Comparison of ENCODE assay signal across 15 cellular contexts in genomic region chr5:64865662-64866061, GRCh38.
A peak's percentile ranks its signal among the peaks of the same experiment; 100 is the strongest.
DNase-seq lines count a peak whose midpoint lies in the region; ATAC-seq and TF ChIP-seq lines count a peak whose summit lies in the region.
"Had no signal": no experiment of that assay in that cellular context is flagged by ENCODE, and none has a peak within 500 bp of the region (broad histone marks: within the 10 kb centered on the region; RNA-seq: fewer than 3 reads in every experiment).

No MANE protein-coding gene starts in this region.

- H2BK120ac ChIP-seq in IMR-90 (ENCODE audit: low read depth, low read length) (no peak overlapping the region), trophoblast cell (ENCODE audit: insufficient read depth, low read length, poor library complexity) (no peak overlapping the region)

- BruUV-seq in IMR-90 (replicated peaks; lab: Mats Ljungman, UMichigan), result no TSS peak

- peaks cover 0 to 4% of the 10 kb centered on the region in 2 experiments; a peak in 1 of 4 replicates for H3K79me1 ChIP-seq in IMR-90 (ENCODE audit: low read depth in 1 of 2, low read length in 2 of 2)
- no peaks in the 10 kb centered on the region for H3K79me1 ChIP-seq in trophoblast cell (ENCODE audit: low read length)

- H3K36me3 ChIP-seq in IMR-90 (ENCODE audit: control insufficient read depth, insufficient read depth, low read length) (peaks cover 2% of the 10 kb centered on the region; the same call in 1 of the 2 replicates), brain microvascular endothelial cell (replicated peaks) (no peaks in the 10 kb centered on the region), trophoblast cell (ENCODE audit: control insufficient read depth in 1 of 2, insufficient read depth in 2 of 2, low read length in 2 of 2) (peaks cover 0 to 4% of the 10 kb centered on the region in 2 experiments), left lung (no peaks in the 10 kb centered on the region)
- H3K36me3 ChIP-seq: HAP-1 had no signal

- no peaks in the 10 kb centered on the region for H3K9me3 ChIP-seq in IMR-90 (ENCODE audit: control insufficient read depth, insufficient read depth, low read length)
- H3K9me3 ChIP-seq in trophoblast cell (ENCODE audit: insufficient read depth, low read depth, low read length), result no peaks in the 10 kb centered on the region
- H3K9me3 ChIP-seq in left lung, result no peaks in the 10 kb centered on the region
- H3K9me3 ChIP-seq: A549, BLaER1, Caco-2, HAP-1 had no signal

- TF ChIP-seq RAD21 in IMR-90 (IDR thresholded peaks at IDR 0.05; ENCODE audit: low read length), result no peak

- no peak overlapping the region for H2BK15ac ChIP-seq in IMR-90 (ENCODE audit: low read depth, low read length)

- H4K20me1 ChIP-seq in IMR-90 (ENCODE audit: insufficient read depth, low read length), result no peaks in the 10 kb centered on the region
- H4K20me1 ChIP-seq: BLaER1 had no signal

- H2BK5ac ChIP-seq in IMR-90 (ENCODE audit: low read depth, low read length, poor library complexity, severe bottlenecking), result no peak overlapping the region
- H2BK5ac ChIP-seq in trophoblast cell (ENCODE audit: low read depth, low read length, poor library complexity), result no peak overlapping the region

- in situ Hi-C loops in IMR-90 (cut with MboI; ENCODE audit: low sequenced_read_pairs), result no loop called here
- in situ Hi-C loops in brain microvascular endothelial cell (cut with HindIII; ENCODE audit: low pct_ligation_motif_present, low sequenced_read_pairs), result no loop called here

- no peaks in the 10 kb centered on the region for H3K27me3 ChIP-seq in IMR-90 (ENCODE audit: control insufficient read depth, insufficient read depth, low read length)
- H3K27me3 ChIP-seq in brain microvascular endothelial cell (replicated peaks), result no peaks in the 10 kb centered on the region
- H3K27me3 ChIP-seq in trophoblast cell (ENCODE audit: insufficient read depth, low read length), result no peaks in the 10 kb centered on the region
- H3K27me3 ChIP-seq in left lung, result no peaks in the 10 kb centered on the region
- H3K27me3 ChIP-seq: BLaER1 had no signal

- H2AK5ac ChIP-seq in IMR-90 (ENCODE audit: low read depth, low read length) (no peak overlapping the region), trophoblast cell (ENCODE audit: low read length) (no peak overlapping the region)

- no peak overlapping the region for H3K56ac ChIP-seq in IMR-90 (ENCODE audit: extremely low read depth, insufficient read depth, low read length)

- no peaks in the 10 kb centered on the region for H3K36me3 Mint-ChIP-seq in activated T-helper 1 cell treated with anti-CD3 and anti-CD28 coated beads, Interleukin-12 subunit alpha, Interleukin-12 subunit beta, Interleukin-2, Interleukin-4 antibody, amounts not matched to agents 30 ng/mL and 10 ng/mL and 1 ng/mL, durations not matched to agents 14 hours and 24 hours and 36 hours (ENCODE audit: low read depth)

- CTCF ChIA-PET in IMR-90 (lab: Yijun Ruan, JAX), result no interaction called here

- dilution Hi-C loops in IMR-90 (cut with HindIII; ENCODE audit: low sequenced_read_pairs, unreplicated experiment), result no loop called here

- no peaks in the 10 kb centered on the region for H3K9me3 Mint-ChIP-seq in activated T-helper 1 cell treated with anti-CD3 and anti-CD28 coated beads, Interleukin-12 subunit alpha, Interleukin-12 subunit beta, Interleukin-2, Interleukin-4 antibody, amounts not matched to agents 30 ng/mL and 10 ng/mL and 1 ng/mL, durations not matched to agents 14 hours and 24 hours and 36 hours
- H3K9me3 Mint-ChIP-seq: CD8-positive, alpha-beta memory T cell; HFFc6 had no signal

- no peak overlapping the region for H3K9ac ChIP-seq in IMR-90 (ENCODE audit: low read depth, low read length)
- H3K9ac ChIP-seq in trophoblast cell (ENCODE audit: low read length), result no peak overlapping the region
- H3K9ac ChIP-seq: BLaER1 had no signal

- H3K23ac ChIP-seq in IMR-90 (ENCODE audit: low read depth, low read length) (no peak overlapping the region), trophoblast cell (ENCODE audit: low read length) (no peak overlapping the region)

- intact Hi-C loops in IMR-90 (cut with micrococcal nuclease) (loop anchor here (5.0 kb wide), 1 partner anchor 33 kb away; no protein-coding TSS in a partner anchor), left lung (cut with DNase I) (no loop called here)
- intact Hi-C loops in activated T-helper 1 cell treated with anti-CD3 and anti-CD28 coated beads, Interleukin-12 subunit alpha, Interleukin-12 subunit beta, Interleukin-2, Interleukin-4 antibody, amounts not matched to agents 30 ng/mL and 10 ng/mL and 1 ng/mL, durations not matched to agents 14 hours and 24 hours and 36 hours (cut with micrococcal nuclease), result no loop called here

- H4K8ac ChIP-seq in IMR-90 (ENCODE audit: low read depth in 2 of 2, low read length in 2 of 2) (no peak overlapping the region), trophoblast cell (ENCODE audit: low read depth, low read length) (no peak overlapping the region)

- TF ChIP-seq CTCF in IMR-90 (conservative IDR thresholded peaks at IDR 0.05; ENCODE audit: low read depth, low read length) (no peak), brain microvascular endothelial cell (IDR thresholded peaks at IDR 0.05; ENCODE audit: low read depth, low read length, missing control alignments) (no peak), left lung (IDR thresholded peaks at IDR 0.05) (no peak)

- H3K4me1 ChIP-seq in IMR-90 (ENCODE audit: control insufficient read depth, insufficient read depth, low read length), result peaks cover 4% of the 10 kb centered on the region
- no peaks in the 10 kb centered on the region for H3K4me1 ChIP-seq in trophoblast cell (ENCODE audit: control insufficient read depth in 1 of 2, insufficient read depth in 2 of 2, low read length in 2 of 2)
- no peaks in the 10 kb centered on the region for H3K4me1 ChIP-seq in left lung
- H3K4me1 ChIP-seq: BLaER1, Caco-2 had no signal

- no peak overlapping the region for H3K4me3 Mint-ChIP-seq in activated T-helper 1 cell treated with anti-CD3 and anti-CD28 coated beads, Interleukin-12 subunit alpha, Interleukin-12 subunit beta, Interleukin-2, Interleukin-4 antibody, amounts not matched to agents 30 ng/mL and 10 ng/mL and 1 ng/mL, durations not matched to agents 14 hours and 24 hours and 36 hours
- H3K4me3 Mint-ChIP-seq: CD8-positive, alpha-beta memory T cell; HFFc6 had no signal

- H3K14ac ChIP-seq in IMR-90 (replicated peaks; ENCODE audit: low read depth, low read length) (no peak overlapping the region), trophoblast cell (ENCODE audit: low read length) (no peak overlapping the region)

- no peaks in the 10 kb centered on the region for H3K79me2 ChIP-seq in trophoblast cell (ENCODE audit: control insufficient read depth, insufficient read depth, low read length, poor library complexity)

- DNase-seq in IMR-90 (peak; percentile 12), brain microvascular endothelial cell (peak; percentile 15), lung microvascular endothelial cell (ENCODE audit: low read depth in 2 of 2) (peak; percentile 1 to 6), trophoblast cell (no peak), dermis blood vessel endothelial cell (no peak), left lung (no peak)
- DNase-seq in activated T-helper 1 cell treated with anti-CD3 and anti-CD28 coated beads, Interleukin-12 subunit alpha, Interleukin-12 subunit beta, Interleukin-2, Interleukin-4 antibody, amounts not matched to agents 30 ng/mL and 10 ng/mL and 1 ng/mL, durations not matched to agents 14 hours and 24 hours and 36 hours (ENCODE audit: low spot score), result no peak
- DNase-seq: Caco-2; CD8-positive, alpha-beta memory T cell; DND-41; HFFc6 had no signal

- H4K12ac ChIP-seq in trophoblast cell (ENCODE audit: low read depth, low read length), result no peak overlapping the region

- POLR2A ChIA-PET in IMR-90 (lab: Charles Lee; ENCODE audit: unreplicated experiment), result no interaction called here

- H4K5ac ChIP-seq in IMR-90 (ENCODE audit: low read depth, low read length), result no peak overlapping the region

- H2AK9ac ChIP-seq in IMR-90 (replicated peaks; ENCODE audit: low read depth, low read length, poor library complexity), result no peak overlapping the region

- H3K4me1 Mint-ChIP-seq in activated T-helper 1 cell treated with anti-CD3 and anti-CD28 coated beads, Interleukin-12 subunit alpha, Interleukin-12 subunit beta, Interleukin-2, Interleukin-4 antibody, amounts not matched to agents 30 ng/mL and 10 ng/mL and 1 ng/mL, durations not matched to agents 14 hours and 24 hours and 36 hours (ENCODE audit: low read depth), result no peaks in the 10 kb centered on the region
- H3K4me1 Mint-ChIP-seq: CD8-positive, alpha-beta memory T cell had no signal

- H3K4ac ChIP-seq in IMR-90 (ENCODE audit: low read depth, low read length) (no peak overlapping the region), trophoblast cell (ENCODE audit: low read depth, low read length) (no peak overlapping the region)

- H3K27ac ChIP-seq in IMR-90 (ENCODE audit: insufficient read depth, low read length), result no peak overlapping the region
- H3K27ac ChIP-seq in brain microvascular endothelial cell, result peak overlapping the region; percentile 46
- H3K27ac ChIP-seq in trophoblast cell (ENCODE audit: low read depth, low read length), result no peak overlapping the region
- no peak overlapping the region for H3K27ac ChIP-seq in left lung
- H3K27ac ChIP-seq: A549, BLaER1, HL-60 had no signal

- WGBS in IMR-90 (ENCODE audit: extremely low coverage in 2 of 2, insufficient read length in 1 of 2), 2 experiments, result no CpG with 5 or more reads among the region's 3 CpGs
- WGBS in trophoblast cell (ENCODE audit: extremely low coverage, insufficient coverage, insufficient read length), result no CpG with 5 or more reads among the region's 3 CpGs

- H4K91ac ChIP-seq in IMR-90 (ENCODE audit: insufficient read depth, low read depth, low read length), result no peak overlapping the region
- no peak overlapping the region for H4K91ac ChIP-seq in trophoblast cell (ENCODE audit: low read depth, low read length)

- H3K4me2 ChIP-seq in IMR-90 (ENCODE audit: low read depth, low read length), result no peak overlapping the region
- no peak overlapping the region for H3K4me2 ChIP-seq in trophoblast cell (ENCODE audit: low read length)
- H3K4me2 ChIP-seq: A549, BLaER1 had no signal

- ATAC-seq in IMR-90 (ENCODE audit: low read depth) (no peak), left lung (no peak)
- ATAC-seq: A549 had no signal

- no peak overlapping the region for H3K27ac Mint-ChIP-seq in activated T-helper 1 cell treated with anti-CD3 and anti-CD28 coated beads, Interleukin-12 subunit alpha, Interleukin-12 subunit beta, Interleukin-2, Interleukin-4 antibody, amounts not matched to agents 30 ng/mL and 10 ng/mL and 1 ng/mL, durations not matched to agents 14 hours and 24 hours and 36 hours
- H3K27ac Mint-ChIP-seq: CD8-positive, alpha-beta memory T cell; HFFc6 had no signal

- TF ChIP-seq POLR2A in IMR-90 (IDR thresholded peaks at IDR 0.05; ENCODE audit: low read depth, low read length), result no peak

- no peak overlapping the region for H2AFZ ChIP-seq in IMR-90 (replicated peaks; ENCODE audit: low read length, poor library complexity)
- H2AFZ ChIP-seq in trophoblast cell (ENCODE audit: insufficient read depth, low read length, poor library complexity), result no peak overlapping the region

- H3K4me3 ChIP-seq in IMR-90 (ENCODE audit: insufficient read depth, low read depth, low read length) (no peak overlapping the region), brain microvascular endothelial cell (ENCODE audit: low read depth, low read length) (no peak overlapping the region), trophoblast cell (ENCODE audit: low read depth, low read length) (no peak overlapping the region), left lung (no peak overlapping the region)
- H3K4me3 ChIP-seq: A549, BLaER1, HAP-1 had no signal

- no peak overlapping the region for H2BK20ac ChIP-seq in IMR-90 (ENCODE audit: low read depth, low read length)

- no peaks in the 10 kb centered on the region for H3K9me1 ChIP-seq in IMR-90 (ENCODE audit: insufficient read depth, low read length)

- no peak overlapping the region for H2BK12ac ChIP-seq in trophoblast cell (ENCODE audit: low read length)

- no peak overlapping the region for H3K18ac ChIP-seq in IMR-90 (ENCODE audit: low read depth, low read length)
- no peak overlapping the region for H3K18ac ChIP-seq in trophoblast cell (ENCODE audit: low read length)

- no peaks in the 10 kb centered on the region for H3K27me3 Mint-ChIP-seq in activated T-helper 1 cell treated with anti-CD3 and anti-CD28 coated beads, Interleukin-12 subunit alpha, Interleukin-12 subunit beta, Interleukin-2, Interleukin-4 antibody, amounts not matched to agents 30 ng/mL and 10 ng/mL and 1 ng/mL, durations not matched to agents 14 hours and 24 hours and 36 hours (ENCODE audit: insufficient read depth)
- H3K27me3 Mint-ChIP-seq: CD8-positive, alpha-beta memory T cell had no signal

Comparison
In these comparisons a context has a peak if more than half of its experiments do, and no peak if none do; other contexts are left out.
1. DNase-seq: peak in IMR-90 (single experiment), brain microvascular endothelial cell (single experiment) and lung microvascular endothelial cell (2 of 2); none in activated T-helper 1 cell treated with anti-CD3 and anti-CD28 coated beads, Interleukin-12 subunit alpha, Interleukin-12 subunit beta, Interleukin-2, Interleukin-4 antibody, amounts not matched to agents 30 ng/mL and 10 ng/mL and 1 ng/mL, durations not matched to agents 14 hours and 24 hours and 36 hours (single experiment), trophoblast cell (0 of 2), dermis blood vessel endothelial cell (single experiment) and left lung (0 of 2).